ENCODE assay signal across 9 cellular contexts in genomic region chr19:10858204-10858828, GRCh38. TPM values are rescaled to one million over a fixed set of nuclear protein-coding genes. Genes with fewer than 3 reads are reported as not detected.
DNase-seq lines count a peak whose midpoint lies in the region; ATAC-seq and TF ChIP-seq lines count a peak whose summit lies in the region.
"Had no signal": no experiment of that assay in that cellular context is flagged by ENCODE, and none has a peak within 500 bp of the region (broad histone marks: within the 10 kb centered on the region; RNA-seq: fewer than 3 reads in every experiment).

No MANE protein-coding gene starts in this region.

- no peak overlapping the region for H3K4me3 Mint-ChIP-seq in stimulated activated naive CD8-positive, alpha-beta T cell treated with anti-CD3 and anti-CD28 coated beads, Interleukin-15, amount 100 ng/mL, for 72 hours

- no peaks in the 10 kb centered on the region for H3K9me3 Mint-ChIP-seq in stimulated activated naive CD8-positive, alpha-beta T cell treated with anti-CD3 and anti-CD28 coated beads, Interleukin-15, amount 100 ng/mL, for 72 hours

- ATAC-seq in SK-N-SH treated with all-trans-retinoic acid at 6 μM for 48 hours, result peak; percentile 61
- ATAC-seq in stimulated activated naive CD8-positive, alpha-beta T cell treated with anti-CD3 and anti-CD28 coated beads, Interleukin-15, amount 100 ng/mL, for 72 hours, result peak; percentile 50
- ATAC-seq in HG02973 (IDR thresholded peaks at IDR 0.05; ENCODE audit: unreplicated experiment), result no peak
- ATAC-seq in left cardiac atrium, result no peak

- no peak for TF ChIP-seq POLR2A in esophagus muscularis mucosa (IDR thresholded peaks at IDR 0.05; ENCODE audit: low read depth)

- H3K4me3 ChIP-seq in esophagus muscularis mucosa, result no peak overlapping the region
- H3K4me3 ChIP-seq in right atrium auricular region, result no peak overlapping the region
- H3K4me3 ChIP-seq: skin epidermis had no signal

- H3K36me3 ChIP-seq in esophagus muscularis mucosa, result no peaks in the 10 kb centered on the region
- no peaks in the 10 kb centered on the region for H3K36me3 ChIP-seq in right atrium auricular region

- WGBS in esophagus muscularis mucosa, result 33% methylated on average over 3 of the region's 4 CpGs

- DNase-seq in activated naive CD4-positive, alpha-beta T cell treated with Interleukin-2 at 50 U/mL for 16 hours, result peak; percentile 31
- no peak for DNase-seq in activated naive CD4-positive, alpha-beta T cell treated with anti-CD3 and anti-CD28 coated beads, Interleukin-2, amount 50 U/mL, for 16 hours
- DNase-seq in esophagus muscularis mucosa (ENCODE audit: extremely low spot score) (no peak), left cardiac atrium (no peak), right atrium auricular region (ENCODE audit: low spot score) (no peak)
- peak; percentile 47 to 52 for DNase-seq in stimulated activated naive CD8-positive, alpha-beta T cell treated with anti-CD3 and anti-CD28 coated beads, Interleukin-15, amount 100 ng/mL, for 72 hours

- intact Hi-C loops in esophagus muscularis mucosa (cut with DNase I) (no loop called here), left cardiac atrium (cut with DNase I) (no loop called here)

- TF ChIP-seq CTCF in esophagus muscularis mucosa (IDR thresholded peaks at IDR 0.05) (peak; percentile 33 to 45 (median 36)), right atrium auricular region (IDR thresholded peaks at IDR 0.05) (peak in 1 of 2 donors; percentile 55)

- H3K27me3 Mint-ChIP-seq in stimulated activated naive CD8-positive, alpha-beta T cell treated with anti-CD3 and anti-CD28 coated beads, Interleukin-15, amount 100 ng/mL, for 72 hours, result no peaks in the 10 kb centered on the region

- H3K27ac Mint-ChIP-seq in stimulated activated naive CD8-positive, alpha-beta T cell treated with anti-CD3 and anti-CD28 coated beads, Interleukin-15, amount 100 ng/mL, for 72 hours, result peak overlapping the region; percentile 75 to 83

- H3K9me3 ChIP-seq in esophagus muscularis mucosa (no peaks in the 10 kb centered on the region), right atrium auricular region (no peaks in the 10 kb centered on the region)

- H3K4me1 ChIP-seq in esophagus muscularis mucosa (no peaks in the 10 kb centered on the region), right atrium auricular region (no peaks in the 10 kb centered on the region)

- TF ChIP-seq EP300 in esophagus muscularis mucosa (IDR thresholded peaks at IDR 0.05), result no peak

- H3K4me1 Mint-ChIP-seq in stimulated activated naive CD8-positive, alpha-beta T cell treated with anti-CD3 and anti-CD28 coated beads, Interleukin-15, amount 100 ng/mL, for 72 hours, result peaks cover 5% of the 10 kb centered on the region

- H3K27me3 ChIP-seq in esophagus muscularis mucosa, result peaks cover 0 to 3% (median 0%) of the 10 kb centered on the region in 4 donors
- H3K27me3 ChIP-seq in right atrium auricular region, result no peaks in the 10 kb centered on the region

- H3K27ac ChIP-seq in esophagus muscularis mucosa (replicated peaks in 1 of 4) (no peak overlapping the region), right atrium auricular region (no peak overlapping the region)
- H3K27ac ChIP-seq: skin epidermis had no signal

TF ChIP-seq in SK-N-SH treated with all-trans-retinoic acid at 6 μM for 48 hours, 23 proteins besides CTCF, POLR2A, EP300 and RAD21:
- TF ChIP-seq CSDC2 (CRISPR knock-in tag; IDR thresholded peaks at IDR 0.05), result no peak
- no peak for TF ChIP-seq ARNTL (CRISPR knock-in tag; IDR thresholded peaks at IDR 0.05; ENCODE audit: borderline replicate concordance, low read depth)
- TF ChIP-seq ZFP30 (CRISPR knock-in tag; IDR thresholded peaks at IDR 0.05), result no peak
- TF ChIP-seq BACH2 (CRISPR knock-in tag; IDR thresholded peaks at IDR 0.05; ENCODE audit: borderline replicate concordance), result no peak
- no peak for TF ChIP-seq ZFP3 (CRISPR knock-in tag; IDR thresholded peaks at IDR 0.05)
TF ChIP-seq in SK-N-SH treated with all-trans-retinoic acid at 6 μM for 48 hours: peak in this region for 0.

RNA-seq across cellular contexts. Expression of gene C19orf38, which starts 10.1 kb away (rescaled TPM):
- total RNA-seq in esophagus muscularis mucosa, result 1 to 10 TPM in 2 of 4 donors, under 1 TPM in 1, not detected in 1; 0.97 to 3.6 (median 1.1) TPM
- total RNA-seq in left cardiac atrium, result 1 to 10 TPM; 1.1 to 1.2 TPM
- total RNA-seq in right atrium auricular region, result 1 to 10 TPM in 1 of 2 donors, not detected in 1; 1.5 TPM

RNA-seq across cellular contexts. Expression of gene CARM1, which starts 13.0 kb away (rescaled TPM):
- total RNA-seq in esophagus muscularis mucosa, result 10 to 100 TPM; 24.9 to 43.5 (median 30.6) TPM
- total RNA-seq in left cardiac atrium, result 10 to 100 TPM; 31.9 to 32.4 TPM
- total RNA-seq in right atrium auricular region, result 10 to 100 TPM; 15.3 to 19.8 TPM

RNA-seq across cellular contexts. Expression of gene TMED1, which starts 22.3 kb away (rescaled TPM):
- 10 to 100 TPM; 18.7 to 29.5 (median 27.7) TPM for total RNA-seq in esophagus muscularis mucosa
- total RNA-seq in left cardiac atrium, result 10 to 100 TPM; 27.2 to 28.5 TPM
- total RNA-seq in right atrium auricular region, result 10 to 100 TPM; 39.3 to 50.9 TPM

Comparison
In these comparisons a context has a peak if more than half of its experiments do, and no peak if none do; other contexts are left out.
1. DNase-seq: peak in activated naive CD4-positive, alpha-beta T cell treated with Interleukin-2 at 50 U/mL for 16 hours (single experiment) and stimulated activated naive CD8-positive, alpha-beta T cell treated with anti-CD3 and anti-CD28 coated beads, Interleukin-15, amount 100 ng/mL, for 72 hours (2 of 2); none in activated naive CD4-positive, alpha-beta T cell treated with anti-CD3 and anti-CD28 coated beads, Interleukin-2, amount 50 U/mL, for 16 hours (single experiment), esophagus muscularis mucosa (single experiment), left cardiac atrium (single experiment) and right atrium auricular region (single experiment).
2. ATAC-seq: peak in SK-N-SH treated with all-trans-retinoic acid at 6 μM for 48 hours (single experiment) and stimulated activated naive CD8-positive, alpha-beta T cell treated with anti-CD3 and anti-CD28 coated beads, Interleukin-15, amount 100 ng/mL, for 72 hours (single experiment); none in HG02973 (single experiment) and left cardiac atrium (0 of 2).